ENCODE assay signal across 1 cellular context in genomic region chr6:30618270-30618787, GRCh38.
TF ChIP-seq lines count a peak whose summit lies in the region.

No MANE protein-coding gene starts in this region.

TF ChIP-seq in A549, 52 proteins besides CTCF, POLR2A, EP300 and RAD21 (continued from another document):
- TF ChIP-seq HES2 (IDR thresholded peaks at IDR 0.05), result no peak
- TF ChIP-seq GATA3 (IDR thresholded peaks at IDR 0.05; ENCODE audit: borderline replicate concordance), result no peak
- TF ChIP-seq, protein P1, sequence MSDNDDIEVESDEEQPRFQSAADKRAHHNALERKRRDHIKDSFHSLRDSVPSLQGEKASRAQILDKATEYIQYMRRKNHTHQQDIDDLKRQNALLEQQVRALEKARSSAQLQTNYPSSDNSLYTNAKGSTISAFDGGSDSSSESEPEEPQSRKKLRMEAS (IDR thresholded peaks at IDR 0.05), result no peak
- no peak for TF ChIP-seq EHMT2 (IDR thresholded peaks at IDR 0.05; ENCODE audit: low read depth)
- no peak for TF ChIP-seq SREBF2 (IDR thresholded peaks at IDR 0.05)
